Comparison of ENCODE assay signal across 1 cellular context in the genomic region with DNA sequence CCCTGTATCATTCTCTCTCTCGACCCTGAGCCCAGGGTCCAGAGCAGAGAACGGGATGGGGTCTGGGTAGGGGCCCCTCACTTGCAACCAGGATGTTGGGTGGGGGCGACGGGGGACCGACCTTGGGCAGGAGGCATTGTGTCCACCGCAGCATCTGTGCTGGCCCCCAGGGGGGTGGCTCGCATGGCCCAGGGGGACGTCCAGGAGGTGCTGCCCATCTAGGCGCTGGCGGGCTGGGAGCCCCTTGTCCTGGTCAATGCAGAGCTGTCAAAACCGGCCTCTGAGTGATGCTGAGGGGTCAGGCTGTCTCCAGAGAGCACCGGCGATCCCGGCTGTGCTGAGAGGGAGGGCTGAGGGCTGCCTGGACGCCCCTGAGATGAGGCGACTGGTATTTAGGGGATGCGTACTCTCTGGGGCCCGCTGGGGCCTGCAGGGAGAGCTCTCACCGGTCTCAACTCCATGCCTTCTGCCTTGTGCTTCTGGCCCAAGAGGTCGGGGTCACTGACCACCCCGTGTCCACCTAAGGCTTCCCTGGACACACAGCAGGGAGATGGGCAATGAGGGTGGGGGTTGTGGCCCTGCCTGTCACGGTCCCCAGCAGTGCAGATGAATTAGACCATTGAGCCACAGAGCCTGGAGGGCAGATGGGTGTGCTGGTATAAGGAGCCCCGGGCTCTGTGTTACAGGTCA.
TF ChIP-seq lines count a peak whose summit lies in the region.

No MANE protein-coding gene starts in this region.

TF ChIP-seq in WTC11, 78 proteins besides CTCF, POLR2A, EP300 and RAD21 (continued from another document):
- no peak for TF ChIP-seq AFF4 (CRISPR knock-in tag; IDR thresholded peaks at IDR 0.05; ENCODE audit: borderline replicate concordance)
- TF ChIP-seq, protein P1, sequence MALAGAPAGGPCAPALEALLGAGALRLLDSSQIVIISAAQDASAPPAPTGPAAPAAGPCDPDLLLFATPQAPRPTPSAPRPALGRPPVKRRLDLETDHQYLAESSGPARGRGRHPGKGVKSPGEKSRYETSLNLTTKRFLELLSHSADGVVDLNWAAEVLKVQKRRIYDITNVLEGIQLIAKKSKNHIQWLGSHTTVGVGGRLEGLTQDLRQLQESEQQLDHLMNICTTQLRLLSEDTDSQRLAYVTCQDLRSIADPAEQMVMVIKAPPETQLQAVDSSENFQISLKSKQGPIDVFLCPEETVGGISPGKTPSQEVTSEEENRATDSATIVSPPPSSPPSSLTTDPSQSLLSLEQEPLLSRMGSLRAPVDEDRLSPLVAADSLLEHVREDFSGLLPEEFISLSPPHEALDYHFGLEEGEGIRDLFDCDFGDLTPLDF (CRISPR knock-in tag; IDR thresholded peaks at IDR 0.05) = no peak
- TF ChIP-seq, protein P2, sequence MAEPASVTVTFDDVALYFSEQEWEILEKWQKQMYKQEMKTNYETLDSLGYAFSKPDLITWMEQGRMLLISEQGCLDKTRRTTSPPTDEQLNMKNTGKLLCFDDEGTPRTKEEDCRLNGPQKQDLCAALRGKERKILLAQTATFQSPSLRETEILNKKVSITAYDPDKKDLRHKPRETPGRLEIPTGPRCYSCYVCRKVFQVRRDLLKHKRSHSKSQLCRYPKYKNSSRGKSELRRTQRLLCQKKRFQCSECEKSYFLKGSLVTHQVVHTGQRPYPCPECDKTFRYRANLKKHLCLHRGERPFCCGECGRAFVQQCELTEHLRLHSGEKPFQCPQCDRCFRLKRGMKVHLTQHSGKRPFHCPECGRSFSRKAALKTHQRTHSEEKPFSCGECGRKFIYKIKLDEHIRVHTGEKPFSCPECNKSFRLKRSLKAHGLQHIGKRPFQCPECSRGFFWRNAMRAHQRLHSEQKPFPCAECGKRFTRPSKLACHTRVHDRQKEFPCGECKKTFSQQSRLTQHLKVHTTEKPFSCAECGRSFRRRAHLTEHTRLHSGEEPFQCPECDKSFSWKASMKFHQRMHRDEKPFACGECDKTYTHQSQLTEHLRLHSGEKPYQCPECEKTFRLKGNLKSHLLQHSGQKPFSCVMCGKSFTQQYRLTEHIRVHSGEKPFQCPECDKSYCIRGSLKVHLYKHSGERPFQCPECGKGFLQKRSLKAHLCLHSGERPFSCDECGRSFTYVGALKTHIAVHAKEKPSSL (CRISPR knock-in tag; conservative IDR thresholded peaks at IDR 0.05) = no peak; the same call in none of the 2 replicates
- TF ChIP-seq, protein P3, sequence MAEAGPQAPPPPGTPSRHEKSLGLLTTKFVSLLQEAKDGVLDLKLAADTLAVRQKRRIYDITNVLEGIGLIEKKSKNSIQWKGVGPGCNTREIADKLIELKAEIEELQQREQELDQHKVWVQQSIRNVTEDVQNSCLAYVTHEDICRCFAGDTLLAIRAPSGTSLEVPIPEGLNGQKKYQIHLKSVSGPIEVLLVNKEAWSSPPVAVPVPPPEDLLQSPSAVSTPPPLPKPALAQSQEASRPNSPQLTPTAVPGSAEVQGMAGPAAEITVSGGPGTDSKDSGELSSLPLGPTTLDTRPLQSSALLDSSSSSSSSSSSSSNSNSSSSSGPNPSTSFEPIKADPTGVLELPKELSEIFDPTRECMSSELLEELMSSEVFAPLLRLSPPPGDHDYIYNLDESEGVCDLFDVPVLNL (CRISPR knock-in tag; IDR thresholded peaks at IDR 0.05; ENCODE audit: borderline replicate concordance, low read depth) = no peak
- no peak for TF ChIP-seq IRF2 (CRISPR knock-in tag; IDR thresholded peaks at IDR 0.05; ENCODE audit: borderline replicate concordance, low read depth)
- TF ChIP-seq PRRX2 (CRISPR knock-in tag; IDR thresholded peaks at IDR 0.05) = peak; percentile 54; the same call in 1 of the 2 replicates
- no peak for TF ChIP-seq FOXJ3 (CRISPR knock-in tag; IDR thresholded peaks at IDR 0.05; ENCODE audit: borderline replicate concordance)
- TF ChIP-seq NR3C1 (CRISPR knock-in tag; conservative IDR thresholded peaks at IDR 0.05; ENCODE audit: low read depth) = no peak
- TF ChIP-seq RELA (CRISPR knock-in tag; IDR thresholded peaks at IDR 0.05; ENCODE audit: borderline replicate concordance) = no peak
- no peak for TF ChIP-seq PRDM15 (CRISPR knock-in tag; IDR thresholded peaks at IDR 0.05)
- no peak for TF ChIP-seq USF1 (CRISPR knock-in tag; IDR thresholded peaks at IDR 0.05)
- TF ChIP-seq NFE2L1 (CRISPR knock-in tag; IDR thresholded peaks at IDR 0.05) = no peak
- TF ChIP-seq SOX15 (CRISPR knock-in tag; IDR thresholded peaks at IDR 0.05) = no peak
- TF ChIP-seq EMX1 (CRISPR knock-in tag; IDR thresholded peaks at IDR 0.05) = peak; percentile 20; the same call in 1 of the 2 replicates
- no peak for TF ChIP-seq ARID4B (CRISPR knock-in tag; IDR thresholded peaks at IDR 0.05; ENCODE audit: borderline replicate concordance)
- TF ChIP-seq, protein P4, sequence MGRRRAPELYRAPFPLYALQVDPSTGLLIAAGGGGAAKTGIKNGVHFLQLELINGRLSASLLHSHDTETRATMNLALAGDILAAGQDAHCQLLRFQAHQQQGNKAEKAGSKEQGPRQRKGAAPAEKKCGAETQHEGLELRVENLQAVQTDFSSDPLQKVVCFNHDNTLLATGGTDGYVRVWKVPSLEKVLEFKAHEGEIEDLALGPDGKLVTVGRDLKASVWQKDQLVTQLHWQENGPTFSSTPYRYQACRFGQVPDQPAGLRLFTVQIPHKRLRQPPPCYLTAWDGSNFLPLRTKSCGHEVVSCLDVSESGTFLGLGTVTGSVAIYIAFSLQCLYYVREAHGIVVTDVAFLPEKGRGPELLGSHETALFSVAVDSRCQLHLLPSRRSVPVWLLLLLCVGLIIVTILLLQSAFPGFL (CRISPR knock-in tag; IDR thresholded peaks at IDR 0.05; ENCODE audit: borderline replicate concordance) = no peak
- TF ChIP-seq SMAD3 (CRISPR knock-in tag; IDR thresholded peaks at IDR 0.05; ENCODE audit: borderline replicate concordance) = no peak
